Comparison of ENCODE assay signal across 12 cellular contexts in genomic region chr3:163622384-163622783, GRCh38.
A peak's percentile ranks its signal among the peaks of the same experiment; 100 is the strongest.
DNase-seq lines count a peak whose midpoint lies in the region; ATAC-seq and TF ChIP-seq lines count a peak whose summit lies in the region.
"Had no signal": no experiment of that assay in that cellular context is flagged by ENCODE, and none has a peak within 500 bp of the region (broad histone marks: within the 10 kb centered on the region; RNA-seq: fewer than 3 reads in every experiment).

No MANE protein-coding gene starts in this region.

- peak; percentile 3 for TF ChIP-seq CTCF in AG09309 (IDR thresholded peaks at IDR 0.05; ENCODE audit: control insufficient read depth, insufficient read depth, low read depth, low read length, missing control alignments)
- TF ChIP-seq CTCF in omental fat pad (IDR thresholded peaks at IDR 0.05), result no peak

- no peaks in the 10 kb centered on the region for H3K4me1 ChIP-seq in SJCRH30

- DNase-seq in AG09309 (ENCODE audit: low read depth) (no peak), HS-27A (ENCODE audit: low read depth) (peak; percentile 69), SJCRH30 (peak; percentile 4 to 42), iPS DF 4.7 (ENCODE audit: extremely low read depth, low spot score) (peak; percentile 58), omental fat pad (ENCODE audit: low spot score) (no peak), COR-L47 (lab: John Stamatoyannopoulos, UW) (no peak)
- no peak for DNase-seq in stimulated activated CD4-positive, alpha-beta T cell treated with anti-CD3 and anti-CD28 coated beads, Interleukin-2, amount 100 ng/mL, for 24 hours
- no peak for DNase-seq in activated CD4-positive, CD25-positive, alpha-beta regulatory T cell treated with anti-CD3 and anti-CD28 coated beads, Interleukin-2, amount 50 U/mL, for 72 hours
- DNase-seq: activated CD8-positive, alpha-beta memory T cell treated with anti-CD3 and anti-CD28 coated beads for 24 hours; activated naive CD8-positive, alpha-beta T cell treated with anti-CD3 and anti-CD28 coated beads, Interleukin-2, amount 50 U/mL, for 24 hours; NCI-H2029; stimulated activated CD4-positive, alpha-beta T cell treated with anti-CD3 and anti-CD28 coated beads, Interleukin-12 subunit alpha, Interleukin-12 subunit beta, amount 100 ng/mL, for 4 hours had no signal

- H3K4me3 ChIP-seq in AG09309 (ENCODE audit: control insufficient read depth, low read depth, low read length) (no peak overlapping the region), SJCRH30 (no peak overlapping the region)

- H3K27ac ChIP-seq in SJCRH30, result no peak overlapping the region

- no peak for ATAC-seq in omental fat pad (ENCODE audit: low FRiP score)
- ATAC-seq: activated naive CD8-positive, alpha-beta T cell treated with anti-CD3 and anti-CD28 coated beads, Interleukin-2, amount 50 U/mL, for 24 hours had no signal

- no peaks in the 10 kb centered on the region for H3K36me3 ChIP-seq in SJCRH30

- no peaks in the 10 kb centered on the region for H3K27me3 ChIP-seq in SJCRH30

- no peaks in the 10 kb centered on the region for H3K9me3 ChIP-seq in SJCRH30 (replicated peaks)

Comparison
In these comparisons a context has a peak if more than half of its experiments do, and no peak if none do; other contexts are left out.
1. DNase-seq: peak in HS-27A (single experiment), SJCRH30 (2 of 2) and iPS DF 4.7 (single experiment); none in AG09309 (single experiment), omental fat pad (single experiment), stimulated activated CD4-positive, alpha-beta T cell treated with anti-CD3 and anti-CD28 coated beads, Interleukin-2, amount 100 ng/mL, for 24 hours (0 of 2), COR-L47 (single experiment) and activated CD4-positive, CD25-positive, alpha-beta regulatory T cell treated with anti-CD3 and anti-CD28 coated beads, Interleukin-2, amount 50 U/mL, for 72 hours (single experiment).